In genomic region chr17:55723488-55723848, GRCh38 we compare ENCODE assay signal across 13 cellular contexts. TPM values are rescaled to one million over a fixed set of nuclear protein-coding genes. Genes with fewer than 3 reads are reported as not detected.
A peak's percentile ranks its signal among the peaks of the same experiment; 100 is the strongest.
DNase-seq lines count a peak whose midpoint lies in the region; ATAC-seq and TF ChIP-seq lines count a peak whose summit lies in the region.
"Had no signal": no experiment of that assay in that cellular context is flagged by ENCODE, and none has a peak within 500 bp of the region (broad histone marks: within the 10 kb centered on the region; RNA-seq: fewer than 3 reads in every experiment).

No MANE protein-coding gene starts in this region.

- H3K36me3 ChIP-seq in ACC112 (ENCODE audit: insufficient read depth, low read length) (peaks cover 16% of the 10 kb centered on the region), adipocyte (ENCODE audit: control insufficient read depth, insufficient read depth, low read length, severe bottlenecking) (no peaks in the 10 kb centered on the region), left lung (no peaks in the 10 kb centered on the region), skeletal muscle satellite cell (ENCODE audit: insufficient read depth, low read length) (no peaks in the 10 kb centered on the region), prostate gland (no peaks in the 10 kb centered on the region)

- peak overlapping the region; percentile 79 for H3K27ac ChIP-seq in ACC112 (ENCODE audit: low read depth, low read length)
- peak overlapping the region; percentile 64 to 75 for H3K27ac ChIP-seq in left lung
- H3K27ac ChIP-seq in prostate gland: no peak overlapping the region
- H3K27ac ChIP-seq: epithelial cell of prostate had no signal

- TF ChIP-seq CTCF in left lung (IDR thresholded peaks at IDR 0.05) (no peak), prostate gland (IDR thresholded peaks at IDR 0.05) (no peak)

- H3K4me3 ChIP-seq in ACC112 (ENCODE audit: low read depth, low read length): peak overlapping the region; percentile 84
- H3K4me3 ChIP-seq in adipocyte (ENCODE audit: low read length): peak overlapping the region; percentile 85
- peak overlapping the region; percentile 19 to 42 for H3K4me3 ChIP-seq in left lung
- peak overlapping the region; percentile 62 for H3K4me3 ChIP-seq in skeletal muscle satellite cell (ENCODE audit: low read length)
- H3K4me3 ChIP-seq in prostate gland: no peak overlapping the region

- no peak for ATAC-seq in left lung
- ATAC-seq in left lobe of liver: no peak
- no peak for ATAC-seq in sciatic nerve

- H3K9ac ChIP-seq in adipocyte (ENCODE audit: low read length) (peak overlapping the region; percentile 87), skeletal muscle satellite cell (ENCODE audit: low read depth, low read length) (peak overlapping the region; percentile 34)

- peak overlapping the region; percentile 73 for H2AFZ ChIP-seq in ACC112 (ENCODE audit: low read length, unreplicated experiment)

- H3K4me1 ChIP-seq in ACC112 (ENCODE audit: control insufficient read depth, insufficient read depth, low read length, unreplicated experiment) (peaks cover 66% of the 10 kb centered on the region), adipocyte (ENCODE audit: control insufficient read depth, insufficient read depth, low read length) (peaks cover 49% of the 10 kb centered on the region), left lung (peaks cover 4 to 7% of the 10 kb centered on the region in 2 donors), skeletal muscle satellite cell (ENCODE audit: control insufficient read depth, insufficient read depth, low read length) (peaks cover 50% of the 10 kb centered on the region), prostate gland (replicated peaks) (no peaks in the 10 kb centered on the region)

- TF ChIP-seq POLR2A in prostate gland (IDR thresholded peaks at IDR 0.05): no peak

- H3K4me2 ChIP-seq in skeletal muscle satellite cell (ENCODE audit: low read length): peak overlapping the region; percentile 86

- H3K9me3 ChIP-seq in adipocyte (ENCODE audit: control insufficient read depth, low read length) (no peaks in the 10 kb centered on the region), left lung (no peaks in the 10 kb centered on the region), skeletal muscle satellite cell (replicated peaks; ENCODE audit: low read length) (no peaks in the 10 kb centered on the region), prostate gland (no peaks in the 10 kb centered on the region)

- intact Hi-C loops in left lung (cut with DNase I): no loop called here
- intact Hi-C loops in prostate gland (cut with DNase I): no loop called here
- intact Hi-C loops in sciatic nerve (cut with DNase I): no loop called here

- H3K79me2 ChIP-seq in ACC112 (ENCODE audit: control insufficient read depth, insufficient read depth, low read length, unreplicated experiment): peaks cover 16% of the 10 kb centered on the region

- H3K27me3 ChIP-seq in ACC112 (ENCODE audit: insufficient read depth, low read length): no peaks in the 10 kb centered on the region
- H3K27me3 ChIP-seq in adipocyte (replicated peaks; ENCODE audit: control insufficient read depth, insufficient read depth, low read length): no peaks in the 10 kb centered on the region
- peaks cover 0 to 12% of the 10 kb centered on the region in 2 donors for H3K27me3 ChIP-seq in left lung
- no peaks in the 10 kb centered on the region for H3K27me3 ChIP-seq in skeletal muscle satellite cell (ENCODE audit: control insufficient read depth, insufficient read depth, low read length)
- H3K27me3 ChIP-seq in prostate gland (replicated peaks; ENCODE audit: insufficient read depth): peaks cover 2% of the 10 kb centered on the region

- DNase-seq in adipocyte (ENCODE audit: low read depth) (no peak), left lung (no peak), NCI-H2196 (lab: John Stamatoyannopoulos, UW; ENCODE audit: unreplicated experiment) (no peak), left lobe of liver (ENCODE audit: low spot score) (no peak), prostate gland (ENCODE audit: low spot score) (no peak), sciatic nerve (ENCODE audit: low spot score) (no peak)
- DNase-seq: activated CD4-positive, alpha-beta memory T cell treated with anti-CD3 and anti-CD28 coated beads for 36 hours; activated T-cell treated with anti-CD3 and anti-CD28 coated beads, Interleukin-2, amount 50 U/mL, for 48 hours; NCI-H1694; NCI-H524 had no signal

RNA-seq across cellular contexts. Expression of gene TMEM100, which starts 0.8 kb away (rescaled TPM):
- 100 to 1,000 TPM in 1 of 2 donors, 10 to 100 TPM in 1; 63.1 to 164 TPM for total RNA-seq in left lung
- total RNA-seq in skeletal muscle satellite cell (2012; rRNA removed): 6.3 and 13.3 TPM in 2 replicates
- total RNA-seq in left lobe of liver: 7.0 TPM
- total RNA-seq in prostate gland: 1 to 10 TPM; 1.2 to 3.2 TPM
- total RNA-seq in sciatic nerve: 13.5 TPM
- total RNA-seq: activated CD4-positive, alpha-beta memory T cell treated with anti-CD3 and anti-CD28 coated beads for 36 hours had no signal

RNA-seq across cellular contexts. Expression of gene PCTP, which starts 27.4 kb away (rescaled TPM):
- 10 to 100 TPM; 22.9 to 23.6 TPM for total RNA-seq in left lung
- 13.7 and 16.8 TPM in 2 replicates for total RNA-seq in skeletal muscle satellite cell (2012; rRNA removed)
- 74.1 TPM for total RNA-seq in left lobe of liver
- total RNA-seq in prostate gland: 10 to 100 TPM; 14.7 to 21.9 TPM
- 20.3 TPM for total RNA-seq in sciatic nerve

Comparison
In these comparisons a context has a peak if more than half of its experiments do, and no peak if none do; other contexts are left out.
1. H3K27ac ChIP-seq: peak in ACC112 (single experiment) and left lung (2 of 2); none in prostate gland (0 of 2).
2. H3K4me3 ChIP-seq: peak in ACC112 (single experiment), adipocyte (single experiment), left lung (2 of 2) and skeletal muscle satellite cell (single experiment); none in prostate gland (0 of 2).